8 cellular contexts compared by ENCODE assay signal in genomic region chr2:50401772-50402653, GRCh38.
DNase-seq lines count a peak whose midpoint lies in the region; ATAC-seq lines count a peak whose summit lies in the region.

No MANE protein-coding gene starts in this region.

- H3K27me3 Mint-ChIP-seq in activated naive CD8-positive, alpha-beta T cell treated with anti-CD3 and anti-CD28 coated beads, Interleukin-2, amount 50 U/mL, for 24 hours = no peaks in the 10 kb centered on the region
- H3K27me3 Mint-ChIP-seq in stimulated activated memory B cell treated with anti-CD40 and anti-IgM and Interleukin-4, amounts not matched to agents 10 μg/mL and 1 μg/mL and 100 μg/mL, for 72 hours = no peaks in the 10 kb centered on the region

- H3K36me3 Mint-ChIP-seq in activated naive CD8-positive, alpha-beta T cell treated with anti-CD3 and anti-CD28 coated beads, Interleukin-2, amount 50 U/mL, for 24 hours (ENCODE audit: low read depth) = no peaks in the 10 kb centered on the region
- H3K36me3 Mint-ChIP-seq in stimulated activated memory B cell treated with anti-CD40 and anti-IgM and Interleukin-4, amounts not matched to agents 10 μg/mL and 1 μg/mL and 100 μg/mL, for 72 hours = no peaks in the 10 kb centered on the region

- no peak overlapping the region for H3K4me3 Mint-ChIP-seq in activated naive CD8-positive, alpha-beta T cell treated with anti-CD3 and anti-CD28 coated beads, Interleukin-2, amount 50 U/mL, for 24 hours
- no peak overlapping the region for H3K4me3 Mint-ChIP-seq in stimulated activated memory B cell treated with anti-CD40 and anti-IgM and Interleukin-4, amounts not matched to agents 10 μg/mL and 1 μg/mL and 100 μg/mL, for 72 hours

- H3K9me3 Mint-ChIP-seq in activated naive CD8-positive, alpha-beta T cell treated with anti-CD3 and anti-CD28 coated beads, Interleukin-2, amount 50 U/mL, for 24 hours = no peaks in the 10 kb centered on the region
- no peaks in the 10 kb centered on the region for H3K9me3 Mint-ChIP-seq in stimulated activated memory B cell treated with anti-CD40 and anti-IgM and Interleukin-4, amounts not matched to agents 10 μg/mL and 1 μg/mL and 100 μg/mL, for 72 hours

- DNase-seq in CD1c-positive myeloid dendritic cell (ENCODE audit: extremely low spot score) (peak; percentile 27), NCI-H2227 treated with DMSO at 0.1 percent for 48 hours (lab: John Stamatoyannopoulos, UW) (peak; percentile 75), iPS DF 19.7 (ENCODE audit: low read depth, low spot score) (peak; percentile 2)
- DNase-seq in activated naive CD8-positive, alpha-beta T cell treated with anti-CD3 and anti-CD28 coated beads, Interleukin-2, amount 50 U/mL, for 24 hours = peak; percentile 35
- peak; percentile 54 for DNase-seq in stimulated activated CD8-positive, alpha-beta memory T cell treated with anti-CD3 and anti-CD28 coated beads, Interleukin-4, amount 100 ng/mL, for 48 hours

- H3K4me1 Mint-ChIP-seq in activated naive CD8-positive, alpha-beta T cell treated with anti-CD3 and anti-CD28 coated beads, Interleukin-2, amount 50 U/mL, for 24 hours = no peaks in the 10 kb centered on the region
- H3K4me1 Mint-ChIP-seq in stimulated activated memory B cell treated with anti-CD40 and anti-IgM and Interleukin-4, amounts not matched to agents 10 μg/mL and 1 μg/mL and 100 μg/mL, for 72 hours = no peaks in the 10 kb centered on the region

- H3K27ac Mint-ChIP-seq in activated naive CD8-positive, alpha-beta T cell treated with anti-CD3 and anti-CD28 coated beads, Interleukin-2, amount 50 U/mL, for 24 hours = no peak overlapping the region
- no peak overlapping the region for H3K27ac Mint-ChIP-seq in stimulated activated memory B cell treated with anti-CD40 and anti-IgM and Interleukin-4, amounts not matched to agents 10 μg/mL and 1 μg/mL and 100 μg/mL, for 72 hours

- ATAC-seq in GM18861 (IDR thresholded peaks at IDR 0.05; ENCODE audit: unreplicated experiment) (peak; percentile 84), HG03196 (IDR thresholded peaks at IDR 0.05; ENCODE audit: unreplicated experiment) (peak; percentile 69)
- ATAC-seq in activated naive CD8-positive, alpha-beta T cell treated with anti-CD3 and anti-CD28 coated beads, Interleukin-2, amount 50 U/mL, for 24 hours = no peak
- no peak for ATAC-seq in stimulated activated memory B cell treated with anti-CD40 and anti-IgM and Interleukin-4, amounts not matched to agents 10 μg/mL and 1 μg/mL and 100 μg/mL, for 72 hours

Comparison
In these comparisons a context has a peak if more than half of its experiments do, and no peak if none do; other contexts are left out.
1. DNase-seq: peak in every context shown above with its lines; median percentile 75 in NCI-H2227 treated with DMSO at 0.1 percent for 48 hours; 54 in stimulated activated CD8-positive, alpha-beta memory T cell treated with anti-CD3 and anti-CD28 coated beads, Interleukin-4, amount 100 ng/mL, for 48 hours; 35 in activated naive CD8-positive, alpha-beta T cell treated with anti-CD3 and anti-CD28 coated beads, Interleukin-2, amount 50 U/mL, for 24 hours; 27 in CD1c-positive myeloid dendritic cell; 2 in iPS DF 19.7.
2. ATAC-seq: peak in GM18861 (single experiment) and HG03196 (single experiment); none in activated naive CD8-positive, alpha-beta T cell treated with anti-CD3 and anti-CD28 coated beads, Interleukin-2, amount 50 U/mL, for 24 hours (single experiment) and stimulated activated memory B cell treated with anti-CD40 and anti-IgM and Interleukin-4, amounts not matched to agents 10 μg/mL and 1 μg/mL and 100 μg/mL, for 72 hours (single experiment).